In genomic region chr11:86991341-86991740, GRCh38 we compare ENCODE assay signal across 17 cellular contexts. TPM values are rescaled to one million over a fixed set of nuclear protein-coding genes. Genes with fewer than 3 reads are reported as not detected.
A peak's percentile ranks its signal among the peaks of the same experiment; 100 is the strongest.
DNase-seq lines count a peak whose midpoint lies in the region; TF ChIP-seq lines count a peak whose summit lies in the region.
"Had no signal": no experiment of that assay in that cellular context is flagged by ENCODE, and none has a peak within 500 bp of the region (broad histone marks: within the 10 kb centered on the region; RNA-seq: fewer than 3 reads in every experiment).

No MANE protein-coding gene starts in this region.

- H4K91ac ChIP-seq in trophoblast cell (ENCODE audit: low read depth, low read length): peak overlapping the region; percentile 35

- no CpG with 5 or more reads among the region's 5 CpGs for WGBS in trophoblast cell (ENCODE audit: extremely low coverage, insufficient coverage, insufficient read length)

- peak overlapping the region; percentile 27 for H2BK5ac ChIP-seq in trophoblast cell (ENCODE audit: low read depth, low read length, poor library complexity)

- no peak overlapping the region for H2AFZ ChIP-seq in trophoblast cell (ENCODE audit: insufficient read depth, low read length, poor library complexity)

- H3K4me1 ChIP-seq in A673 (ENCODE audit: insufficient read depth, low read length, poor library complexity, severe bottlenecking) (peaks cover 82% of the 10 kb centered on the region), trophoblast cell (ENCODE audit: control insufficient read depth in 1 of 2, insufficient read depth in 2 of 2, low read length in 2 of 2) (peaks cover 5 to 7% of the 10 kb centered on the region in 2 experiments)
- H3K4me1 ChIP-seq: BLaER1 had no signal

- no peaks in the 10 kb centered on the region for H3K36me3 ChIP-seq in A673 (ENCODE audit: insufficient read depth, low read length, poor library complexity, severe bottlenecking)
- no peaks in the 10 kb centered on the region for H3K36me3 ChIP-seq in trophoblast cell (ENCODE audit: control insufficient read depth in 1 of 2, insufficient read depth in 2 of 2, low read length in 2 of 2)
- H3K36me3 ChIP-seq: BLaER1 had no signal

- intact Hi-C loops in A673 (cut with micrococcal nuclease; ENCODE audit: unreplicated experiment): loop anchor here (5.0 kb wide), 3 partner anchors 34 to 301 kb away; partner anchors contain the start of gene FZD4

- peak overlapping the region; percentile 51 for H2BK120ac ChIP-seq in trophoblast cell (ENCODE audit: insufficient read depth, low read length, poor library complexity)

- no peaks in the 10 kb centered on the region for H3K79me2 ChIP-seq in trophoblast cell (ENCODE audit: control insufficient read depth, insufficient read depth, low read length, poor library complexity)

- H3K27me3 ChIP-seq in A673 (replicated peaks; ENCODE audit: insufficient read depth, low read depth, low read length, poor library complexity) (no peaks in the 10 kb centered on the region), trophoblast cell (ENCODE audit: insufficient read depth, low read length) (no peaks in the 10 kb centered on the region)
- H3K27me3 ChIP-seq: BLaER1 had no signal

- no peak for TF ChIP-seq CTCF in A673 (conservative IDR thresholded peaks at IDR 0.05; ENCODE audit: low read depth, low read length)
- no peak for TF ChIP-seq CTCF in epithelial cell of esophagus (IDR thresholded peaks at IDR 0.05; ENCODE audit: insufficient read depth, low read depth, low read length, missing control alignments)

- H3K79me1 ChIP-seq in trophoblast cell (ENCODE audit: low read length): no peaks in the 10 kb centered on the region

- no peak overlapping the region for H3K4me2 ChIP-seq in trophoblast cell (ENCODE audit: low read length)
- H3K4me2 ChIP-seq: BLaER1 had no signal

- no TSS peak for BruUV-seq in A673 (replicated peaks; lab: Mats Ljungman, UMichigan)

- no peak overlapping the region for H3K9ac ChIP-seq in trophoblast cell (ENCODE audit: low read length)
- H3K9ac ChIP-seq: BLaER1 had no signal

- H3K23ac ChIP-seq in trophoblast cell (ENCODE audit: low read length): no peak overlapping the region

- H3K18ac ChIP-seq in trophoblast cell (ENCODE audit: low read length): no peak overlapping the region

- H3K14ac ChIP-seq in trophoblast cell (ENCODE audit: low read length): no peak overlapping the region

- H3K4me3 ChIP-seq in A673 (ENCODE audit: low read depth, low read length, poor library complexity, severe bottlenecking) (peak overlapping the region; percentile 25), epithelial cell of esophagus (ENCODE audit: low read length) (no peak overlapping the region), trophoblast cell (ENCODE audit: low read depth, low read length) (no peak overlapping the region)
- H3K4me3 ChIP-seq: BLaER1, K562 had no signal

- CTCF ChIA-PET in A673 (lab: Charles Lee): interaction anchor here (0.7 kb wide), 2 partner anchors 203 to 534 kb away, joined by 7 to 8 read pairs; no protein-coding TSS in a partner anchor

- no peak overlapping the region for H4K12ac ChIP-seq in trophoblast cell (ENCODE audit: low read depth, low read length)

- H4K8ac ChIP-seq in trophoblast cell (ENCODE audit: low read depth, low read length): no peak overlapping the region

- peak overlapping the region; percentile 62 for H2AK5ac ChIP-seq in trophoblast cell (ENCODE audit: low read length)

- POLR2A ChIA-PET in A673 (lab: Charles Lee; ENCODE audit: low non-redundant PET): no interaction called here

- H3K27ac ChIP-seq in A673 (ENCODE audit: low read depth, low read length, poor library complexity, severe bottlenecking) (peak overlapping the region; percentile 88), trophoblast cell (ENCODE audit: low read depth, low read length) (no peak overlapping the region)
- H3K27ac ChIP-seq: BLaER1, RWPE1 had no signal

- no peaks in the 10 kb centered on the region for H3K9me3 ChIP-seq in A673 (ENCODE audit: low read depth, low read length, poor library complexity, severe bottlenecking)
- no peaks in the 10 kb centered on the region for H3K9me3 ChIP-seq in trophoblast cell (ENCODE audit: insufficient read depth, low read depth, low read length)
- H3K9me3 ChIP-seq: BLaER1 had no signal

- H2BK12ac ChIP-seq in trophoblast cell (ENCODE audit: low read length): peak overlapping the region; percentile 87

- DNase-seq in A673 (ENCODE audit: low spot score) (peak; percentile 88), NCI-H69 (lab: John Stamatoyannopoulos, UW) (peak; percentile 63), epithelial cell of esophagus (ENCODE audit: low read depth) (peak; percentile 74), trophoblast cell (peak in 1 of 2 donors; percentile 4), NCI-H2107 (lab: John Stamatoyannopoulos, UW) (no peak), foreskin melanocyte (no peak), SHP77 (lab: John Stamatoyannopoulos, UW) (no peak)
- DNase-seq: CD4-positive, CD25-positive, alpha-beta regulatory T cell; DMS153; Kasumi-1; MV-4-11; NCI-H2029; NCI-H2227 treated with DMSO at 0.1 percent for 48 hours; SHP77 treated with DMSO at 0.1 percent for 48 hours had no signal

- no peak overlapping the region for H3K4ac ChIP-seq in trophoblast cell (ENCODE audit: low read depth, low read length)

RNA-seq across cellular contexts. Expression of gene FZD4, which starts 36.1 kb away (rescaled TPM):
- 82.7 and 89.1 TPM in 2 replicates for total RNA-seq in A673 (2021)
- polyA plus RNA-seq in trophoblast cell (2013): 2.8 and 3.0 TPM in 2 replicates
- total RNA-seq: CD4-positive, CD25-positive, alpha-beta regulatory T cell had no signal
- polyA plus RNA-seq: CD4-positive, CD25-positive, alpha-beta regulatory T cell had no signal

RNA-seq across cellular contexts. Expression of gene TMEM135, which starts 46.4 kb away (rescaled TPM):
- 70.3 and 86.7 TPM in 2 replicates for total RNA-seq in A673 (2021)
- 16.4 and 19.8 TPM in 2 replicates for polyA plus RNA-seq in trophoblast cell (2013)

Comparison
In these comparisons a context has a peak if more than half of its experiments do, and no peak if none do; other contexts are left out.
1. DNase-seq: peak in A673 (single experiment), NCI-H69 (single experiment) and epithelial cell of esophagus (single experiment); none in NCI-H2107 (single experiment), foreskin melanocyte (single experiment) and SHP77 (0 of 2).